ENCODE assay signal across 9 cellular contexts in the genomic region with DNA sequence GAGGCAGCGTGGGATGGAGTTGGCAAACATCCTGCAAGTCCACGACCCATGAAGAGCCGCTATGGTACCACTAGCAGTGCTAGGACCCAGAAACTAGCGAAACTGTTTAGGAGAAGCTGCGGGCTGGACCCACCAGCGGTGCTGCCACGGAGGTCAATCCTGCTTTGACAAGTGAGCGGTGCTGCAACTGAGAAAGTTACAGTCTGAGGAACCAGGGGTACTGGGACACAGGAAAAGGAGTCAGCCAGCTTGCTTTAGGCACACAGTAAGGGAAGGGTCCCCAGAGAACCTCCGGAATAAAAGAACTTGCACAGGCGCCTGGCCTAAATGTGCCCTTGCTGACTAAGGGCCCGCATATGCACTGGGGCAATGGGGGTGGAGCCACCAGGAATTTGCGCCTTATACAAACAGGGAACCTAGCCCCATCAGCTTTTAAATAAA. TPM values are rescaled to one million over a fixed set of nuclear protein-coding genes. Genes with fewer than 3 reads are reported as not detected.
DNase-seq lines count a peak whose midpoint lies in the region; ATAC-seq and TF ChIP-seq lines count a peak whose summit lies in the region.
"Had no signal": no experiment of that assay in that cellular context is flagged by ENCODE, and none has a peak within 500 bp of the region (broad histone marks: within the 10 kb centered on the region; RNA-seq: fewer than 3 reads in every experiment).

No MANE protein-coding gene starts in this region.

- H3K4me3 ChIP-seq in fibroblast of villous mesenchyme (ENCODE audit: low read depth, low read length): peak overlapping the region; percentile 5
- H3K4me3 ChIP-seq in skin epidermis: peak overlapping the region in 2 of 7 experiments; percentile 73 to 82
- no peak overlapping the region for H3K4me3 ChIP-seq in WERI-Rb-1 (ENCODE audit: low read depth, low read length)

- H2BK20ac ChIP-seq in H9 (ENCODE audit: low read depth, low read length, poor library complexity, severe bottlenecking): no peak overlapping the region

- H3K9me3 Mint-ChIP-seq in H9: peaks cover 3 to 4% of the 10 kb centered on the region in 2 experiments; a peak in 1 of 5 replicates

- peak overlapping the region; percentile 54 for H4K5ac ChIP-seq in H9 (ENCODE audit: insufficient read length, low read depth, low read length)

- H3K27me3 Mint-ChIP-seq in H9 (ENCODE audit: low read depth): peaks cover 5% of the 10 kb centered on the region

- H3T11ph ChIP-seq in H9 (ENCODE audit: low read length): no peak overlapping the region

- H2BK12ac ChIP-seq in H9 (ENCODE audit: insufficient read length, low read depth, low read length): peak overlapping the region; percentile 74

- H3K23me2 ChIP-seq in H9 (ENCODE audit: insufficient read length, low read depth, low read length, poor library complexity, severe bottlenecking): peaks cover 29% of the 10 kb centered on the region

- peak overlapping the region; percentile 88 for H4K91ac ChIP-seq in H9 (ENCODE audit: insufficient read length, low read depth, low read length)

- H2BK120ac ChIP-seq in H9 (ENCODE audit: low read depth, low read length, poor library complexity, severe bottlenecking): no peak overlapping the region

- peaks cover 3% of the 10 kb centered on the region; the same call in 1 of the 2 replicates for H3K36me3 ChIP-seq in WERI-Rb-1

- peaks cover 0 to 2% (median 0%) of the 10 kb centered on the region in 3 experiments; a peak in 3 of 7 replicates for H3K36me3 Mint-ChIP-seq in H9 (ENCODE audit: insufficient read depth in 1 of 3, low read depth in 3 of 3)

- no peaks in the 10 kb centered on the region for H3K27me3 ChIP-seq in H9 (ENCODE audit: insufficient read depth, low read length)
- peaks cover 18% of the 10 kb centered on the region for H3K27me3 ChIP-seq in WERI-Rb-1 (ENCODE audit: insufficient read depth, low read depth, severe bottlenecking)

- WGBS in H9 (ENCODE audit: extremely low coverage, insufficient read length, low lambda C conversion rate): no CpG with 5 or more reads among the region's 12 CpGs

- TF ChIP-seq CTCF in H9 (conservative IDR thresholded peaks at IDR 0.05): no peak
- TF ChIP-seq CTCF in fibroblast of villous mesenchyme (IDR thresholded peaks at IDR 0.05; ENCODE audit: insufficient read depth, low read depth, low read length): no peak
- no peak for TF ChIP-seq CTCF in WERI-Rb-1 (IDR thresholded peaks at IDR 0.05; ENCODE audit: low read depth, low read length)

- H2BK15ac ChIP-seq in H9 (ENCODE audit: low read depth, low read length): no peak overlapping the region

- peak overlapping the region; percentile 57 for H3K18ac ChIP-seq in H9 (ENCODE audit: insufficient read length, low read depth, low read length)

- no peak overlapping the region for H3K9ac ChIP-seq in H9 (ENCODE audit: extremely low read depth, insufficient read length, low read length)

- peak overlapping the region; percentile 51 for H3K27ac ChIP-seq in H9 (ENCODE audit: insufficient read length, low read depth, low read length)
- H3K27ac ChIP-seq in skin epidermis: peak overlapping the region in 17 of 21 experiments; percentile 82 to 100 (median 99)
- no peak overlapping the region for H3K27ac ChIP-seq in WERI-Rb-1

- peak overlapping the region; percentile 17 for H3K14ac ChIP-seq in H9 (ENCODE audit: insufficient read depth, low read length)

- no peak overlapping the region for H3K23ac ChIP-seq in H9 (ENCODE audit: insufficient read length, low read depth, low read length)

- H3K4me2 ChIP-seq in H9 (ENCODE audit: insufficient read depth, insufficient read length, low read length): peak overlapping the region; percentile 76

- H2AK5ac ChIP-seq in H9 (ENCODE audit: insufficient read length, low read length): peak overlapping the region; percentile 84

- peaks cover 9% of the 10 kb centered on the region; the same call in 1 of the 2 replicates for H3K4me1 ChIP-seq in H9 (ENCODE audit: insufficient read depth, low read length)

- H3K9me3 ChIP-seq in H9 (ENCODE audit: control insufficient read depth, low read depth, low read length) (no peaks in the 10 kb centered on the region), WERI-Rb-1 (ENCODE audit: severe bottlenecking) (peaks cover 8% of the 10 kb centered on the region)

- H3K4ac ChIP-seq in H9 (ENCODE audit: low read depth, low read length): no peak overlapping the region

- DNase-seq in H9: peak; percentile 65
- DNase-seq in T1000 (lab: John Stamatoyannopoulos, UW): peak; percentile 42
- peak; percentile 30 for DNase-seq in fibroblast of villous mesenchyme (ENCODE audit: low read depth)
- DNase-seq in NAMALWA (ENCODE audit: low spot score): no peak
- no peak for DNase-seq in NCI-H345 (lab: John Stamatoyannopoulos, UW)
- DNase-seq in WERI-Rb-1: no peak
- DNase-seq: H7 had no signal

- no peaks in the 10 kb centered on the region for H3K79me1 ChIP-seq in H9 (ENCODE audit: insufficient read depth, low read depth, low read length, poor library complexity, severe bottlenecking)

- peak overlapping the region in 1 of 3 experiments; percentile 79; a peak in 2 of 7 replicates for H3K27ac Mint-ChIP-seq in H9

- peaks cover 3% of the 10 kb centered on the region; the same call in 1 of the 2 replicates for H3K79me2 ChIP-seq in H9 (ENCODE audit: insufficient read depth, low read length)

- H2AFZ ChIP-seq in H9 (ENCODE audit: low read length): no peak overlapping the region

- peak overlapping the region; percentile 33 to 93; a peak in 2 of 5 replicates for H3K4me3 Mint-ChIP-seq in H9

- ATAC-seq in HG03442 (IDR thresholded peaks at IDR 0.05; ENCODE audit: unreplicated experiment): no peak

- H3K4me1 Mint-ChIP-seq in H9: peaks cover 29 to 30% of the 10 kb centered on the region in 2 experiments

- H2BK5ac ChIP-seq in H9 (ENCODE audit: insufficient read length, low read length): no peak overlapping the region

- no peak overlapping the region for H4K8ac ChIP-seq in H9 (replicated peaks; ENCODE audit: insufficient read length, low read depth, low read length)

- H4K20me1 ChIP-seq in H9 (ENCODE audit: control insufficient read depth, insufficient read depth, insufficient read length): no peaks in the 10 kb centered on the region

- H3K56ac ChIP-seq in H9 (ENCODE audit: insufficient read length, low read depth, low read length): no peak overlapping the region

RNA-seq across cellular contexts. Expression of a gene that starts 23.6 kb away (rescaled TPM):
- 0.20 and 0.22 TPM in 2 replicates for total RNA-seq in H9 (2021)
- total RNA-seq in fibroblast of villous mesenchyme: 2.9 and 3.9 TPM in 2 replicates

RNA-seq across cellular contexts. Expression of a gene that starts 57.0 kb away (rescaled TPM):
- total RNA-seq in H9 (2021): 49.9 and 50.6 TPM in 2 replicates
- 37.0 and 41.5 TPM in 2 replicates for total RNA-seq in fibroblast of villous mesenchyme

Comparison
In these comparisons a context has a peak if more than half of its experiments do, and no peak if none do; other contexts are left out.
1. DNase-seq: peak in H9 (single experiment), T1000 (single experiment) and fibroblast of villous mesenchyme (single experiment); none in NAMALWA (single experiment), NCI-H345 (single experiment) and WERI-Rb-1 (single experiment).